8 cellular contexts compared by ENCODE assay signal in genomic region chr3:184560992-184561328, GRCh38. TPM values are rescaled to one million over a fixed set of nuclear protein-coding genes. Genes with fewer than 3 reads are reported as not detected.
DNase-seq lines count a peak whose midpoint lies in the region; ATAC-seq, FAIRE-seq and TF ChIP-seq lines count a peak whose summit lies in the region.

No MANE protein-coding gene starts in this region.

- H3K9me3 Mint-ChIP-seq in CD4-positive, CD25-positive, alpha-beta regulatory T cell: peaks cover 0 to 5% (median 0%) of the 10 kb centered on the region in 7 donors
- no peaks in the 10 kb centered on the region for H3K9me3 Mint-ChIP-seq in chondrocyte (ENCODE audit: low read depth)
- H3K9me3 Mint-ChIP-seq in naive thymus-derived CD8-positive, alpha-beta T cell: no peaks in the 10 kb centered on the region

- no peak for DNase-seq in CD4-positive, CD25-positive, alpha-beta regulatory T cell
- DNase-seq in chondrocyte (ENCODE audit: low spot score): no peak
- no peak for DNase-seq in naive thymus-derived CD8-positive, alpha-beta T cell
- DNase-seq in small intestine: no peak

- peaks cover 27% of the 10 kb centered on the region for H3K27me3 ChIP-seq in CD4-positive, CD25-positive, alpha-beta regulatory T cell (ENCODE audit: control insufficient read depth, insufficient read depth, low read length)
- peaks cover 93% of the 10 kb centered on the region for H3K27me3 ChIP-seq in HUES6 (ENCODE audit: control insufficient read depth, insufficient read depth, low read length)
- H3K27me3 ChIP-seq in small intestine (ENCODE audit: control insufficient read depth in 2 of 2, insufficient read depth in 2 of 2, low read length in 2 of 2): no peaks in the 10 kb centered on the region

- POLR2A ChIA-PET in naive thymus-derived CD8-positive, alpha-beta T cell (lab: Charles Lee): interaction anchor here (0.6 to 1.2 kb wide), 8 partner anchors 8 to 251 kb away, joined by 3 to 4 read pairs (median 3); partner anchors contain the start of gene VPS8

- peak overlapping the region in 2 of 3 donors; percentile 20 to 37 for H3K27ac Mint-ChIP-seq in CD4-positive, CD25-positive, alpha-beta regulatory T cell
- no peak overlapping the region for H3K27ac Mint-ChIP-seq in chondrocyte (ENCODE audit: unreplicated experiment)
- H3K27ac Mint-ChIP-seq in naive thymus-derived CD8-positive, alpha-beta T cell: peak overlapping the region; percentile 38 to 96 (median 77)

- no peak for FAIRE-seq in small intestine (lab: Jason Lieb, UNC)

- H3K4me1 ChIP-seq in CD4-positive, CD25-positive, alpha-beta regulatory T cell (ENCODE audit: control insufficient read depth, insufficient read depth, low read length, poor library complexity, severe bottlenecking): peaks cover 22% of the 10 kb centered on the region
- H3K4me1 ChIP-seq in HUES6 (ENCODE audit: control insufficient read depth, insufficient read depth, low read length) (peaks cover 54% of the 10 kb centered on the region), small intestine (ENCODE audit: control insufficient read depth in 2 of 2, insufficient read depth in 1 of 2, low read depth in 1 of 2, low read length in 1 of 2) (peaks cover 3 to 4% of the 10 kb centered on the region in 2 donors)

- H3K36me3 ChIP-seq in CD4-positive, CD25-positive, alpha-beta regulatory T cell (ENCODE audit: control insufficient read depth, insufficient read depth, low read length): no peaks in the 10 kb centered on the region
- no peaks in the 10 kb centered on the region for H3K36me3 ChIP-seq in HUES6 (ENCODE audit: control insufficient read depth, insufficient read depth, low read length)
- no peaks in the 10 kb centered on the region for H3K36me3 ChIP-seq in small intestine (ENCODE audit: control insufficient read depth in 2 of 2, insufficient read depth in 2 of 2, low read length in 2 of 2)

- peak in 1 of 2 donors; percentile 35 for ATAC-seq in CD4-positive, CD25-positive, alpha-beta regulatory T cell (ENCODE audit: low read depth in 2 of 2)
- no peak for ATAC-seq in naive thymus-derived CD8-positive, alpha-beta T cell
- ATAC-seq in GM18867 (IDR thresholded peaks at IDR 0.05; ENCODE audit: unreplicated experiment): no peak
- ATAC-seq in HG02763 (IDR thresholded peaks at IDR 0.05; ENCODE audit: unreplicated experiment): no peak
- no peak for ATAC-seq in GM21423 (IDR thresholded peaks at IDR 0.05; ENCODE audit: unreplicated experiment)

- 8 to 11% (median 10%) methylated on average over 14 of the region's 14 CpGs for whole genome bisulfite sequencing in small intestine, 3 donors

- peak overlapping the region; percentile 7 to 81 (median 58) for H3K4me3 Mint-ChIP-seq in CD4-positive, CD25-positive, alpha-beta regulatory T cell
- peak overlapping the region; percentile 68 for H3K4me3 Mint-ChIP-seq in chondrocyte (ENCODE audit: unreplicated experiment)
- peak overlapping the region; percentile 75 to 93 (median 84) for H3K4me3 Mint-ChIP-seq in naive thymus-derived CD8-positive, alpha-beta T cell

- peaks cover 0 to 28% (median 10%) of the 10 kb centered on the region in 4 donors for H3K4me1 Mint-ChIP-seq in CD4-positive, CD25-positive, alpha-beta regulatory T cell
- H3K4me1 Mint-ChIP-seq in chondrocyte (ENCODE audit: low read depth): peaks cover 37% of the 10 kb centered on the region
- peaks cover 26 to 50% (median 43%) of the 10 kb centered on the region in 4 donors for H3K4me1 Mint-ChIP-seq in naive thymus-derived CD8-positive, alpha-beta T cell

- no peak overlapping the region for H3K9ac ChIP-seq in HUES6 (ENCODE audit: low read length)

- peak overlapping the region; percentile 21 for H3K4me3 ChIP-seq in CD4-positive, CD25-positive, alpha-beta regulatory T cell (ENCODE audit: low read depth, low read length)
- peak overlapping the region; percentile 50 for H3K4me3 ChIP-seq in HUES6 (ENCODE audit: low read depth, low read length)
- peak overlapping the region in 1 of 2 donors; percentile 59 for H3K4me3 ChIP-seq in small intestine (ENCODE audit: low read depth in 1 of 2, low read length in 2 of 2)

- peaks cover 67% of the 10 kb centered on the region for H3K27me3 Mint-ChIP-seq in CD4-positive, CD25-positive, alpha-beta regulatory T cell
- peaks cover 17% of the 10 kb centered on the region for H3K27me3 Mint-ChIP-seq in chondrocyte (ENCODE audit: low read depth)
- H3K27me3 Mint-ChIP-seq in naive thymus-derived CD8-positive, alpha-beta T cell: peaks cover 12 to 57% (median 38%) of the 10 kb centered on the region in 5 donors

- no peak overlapping the region for H3K27ac ChIP-seq in CD4-positive, CD25-positive, alpha-beta regulatory T cell (ENCODE audit: insufficient read depth, low read length, poor library complexity, severe bottlenecking)
- H3K27ac ChIP-seq in HUES6 (ENCODE audit: low read depth, low read length) (no peak overlapping the region), small intestine (ENCODE audit: low read depth in 1 of 2, low read length in 1 of 2) (peak overlapping the region in 1 of 2 donors; percentile 4)

- H3K36me3 Mint-ChIP-seq in CD4-positive, CD25-positive, alpha-beta regulatory T cell: no peaks in the 10 kb centered on the region
- H3K36me3 Mint-ChIP-seq in chondrocyte (ENCODE audit: low read depth): no peaks in the 10 kb centered on the region
- H3K36me3 Mint-ChIP-seq in naive thymus-derived CD8-positive, alpha-beta T cell: peaks cover 0 to 2% (median 0%) of the 10 kb centered on the region in 3 donors

- no peak for TF ChIP-seq CTCF in chondrocyte (IDR thresholded peaks at IDR 0.05)

- H3K9me3 ChIP-seq in CD4-positive, CD25-positive, alpha-beta regulatory T cell (ENCODE audit: control insufficient read depth in 2 of 2, low read length in 2 of 2): no peaks in the 10 kb centered on the region
- H3K9me3 ChIP-seq in HUES6 (ENCODE audit: control insufficient read depth, insufficient read depth, low read depth, low read length): no peaks in the 10 kb centered on the region
- H3K9me3 ChIP-seq in small intestine (ENCODE audit: control insufficient read depth, low read depth): no peaks in the 10 kb centered on the region

RNA-seq across cellular contexts. Expression of gene EPHB3, which starts 0.6 kb away (rescaled TPM):
- total RNA-seq in CD4-positive, CD25-positive, alpha-beta regulatory T cell: not detected
- not detected for polyA plus RNA-seq in CD4-positive, CD25-positive, alpha-beta regulatory T cell
- 7.2 to 11.6 TPM (median 7.5 TPM) in 3 replicates for total RNA-seq in chondrocyte
- total RNA-seq in naive thymus-derived CD8-positive, alpha-beta T cell: not detected
- polyA plus RNA-seq in naive thymus-derived CD8-positive, alpha-beta T cell: under 1 TPM; 0.23 to 0.59 (median 0.55) TPM
- polyA plus RNA-seq in small intestine: 10 to 100 TPM in 1 of 3 donors, under 1 TPM in 2; 0.27 to 16.7 (median 0.67) TPM
